In the genomic region with DNA sequence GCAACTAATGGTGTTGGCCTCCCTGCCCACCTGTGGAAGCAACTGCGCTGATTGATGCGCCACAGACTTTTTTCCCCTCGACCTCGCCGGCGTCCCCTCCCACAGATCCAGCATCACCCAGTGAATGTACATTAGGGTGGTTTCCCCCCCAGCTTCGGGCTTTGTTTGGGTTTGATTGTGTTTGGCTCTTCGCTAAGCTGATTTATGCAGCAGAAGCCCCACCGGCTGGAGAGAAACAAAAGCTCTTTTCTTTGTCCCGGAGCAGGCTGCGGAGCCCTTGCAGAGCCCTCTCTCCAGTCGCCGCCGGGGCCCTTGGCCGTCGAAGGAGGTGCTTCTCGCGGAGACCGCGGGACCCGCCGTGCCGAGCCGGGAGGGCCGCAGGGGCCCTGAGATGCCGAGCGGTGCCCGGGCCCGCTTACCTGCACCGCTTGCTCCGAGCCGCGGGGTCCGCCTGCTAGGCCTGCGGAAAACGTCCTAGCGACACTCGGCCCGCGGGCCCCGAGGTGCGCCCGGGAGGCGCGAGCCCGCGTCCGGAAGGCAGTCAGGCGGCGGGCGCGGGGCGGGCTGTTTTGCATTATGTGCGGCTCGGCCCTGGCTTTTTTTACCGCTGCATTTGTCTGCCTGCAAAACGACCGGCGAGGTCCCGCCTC, we compare ENCODE assay signal across 8 cellular contexts. TPM values are rescaled to one million over a fixed set of nuclear protein-coding genes. Genes with fewer than 3 reads are reported as not detected.
DNase-seq lines count a peak whose midpoint lies in the region; ATAC-seq, FAIRE-seq and TF ChIP-seq lines count a peak whose summit lies in the region.

No MANE protein-coding gene starts in this region.

- H3K4me3 ChIP-seq in MG63 (peak overlapping the region; percentile 68), neuron (ENCODE audit: low read length) (peak overlapping the region; percentile 96)

- no peak for FAIRE-seq in H54 (lab: Jason Lieb, UNC)

- DNase-seq in NCI-H1092 (lab: John Stamatoyannopoulos, UW) = peak; percentile 39
- no peak for DNase-seq in NCI-H1092 treated with DMSO at 0.1 percent for 48 hours (lab: John Stamatoyannopoulos, UW)
- peak; percentile 43 for DNase-seq in H54 (ENCODE audit: insufficient read length, low spot score)
- DNase-seq in MG63 = peak; percentile 57
- no peak for DNase-seq in activated T-cell treated with anti-CD3 and anti-CD28 coated beads, Interleukin-2, amount 50 U/mL, for 4 hours
- peak; percentile 81 for DNase-seq in foreskin melanocyte
- DNase-seq in Kasumi-1 (lab: John Stamatoyannopoulos, UW) = no peak

- H3K9me3 Mint-ChIP-seq in activated T-cell treated with anti-CD3 and anti-CD28 coated beads, Interleukin-2, amount 50 U/mL, for 4 hours = no peaks in the 10 kb centered on the region

- H3K27me3 ChIP-seq in MG63 (no peaks in the 10 kb centered on the region), neuron (ENCODE audit: insufficient read depth, low read length) (no peaks in the 10 kb centered on the region)

- no peaks in the 10 kb centered on the region for H3K9me3 ChIP-seq in MG63
- no peaks in the 10 kb centered on the region for H3K9me3 ChIP-seq in neuron (ENCODE audit: low read length)

- peaks cover 31% of the 10 kb centered on the region for H3K4me1 ChIP-seq in neuron (ENCODE audit: insufficient read depth, low read length)

- H3K36me3 ChIP-seq in MG63 = peaks cover 3% of the 10 kb centered on the region; the same call in 1 of the 2 replicates
- peaks cover 17% of the 10 kb centered on the region for H3K36me3 ChIP-seq in neuron (ENCODE audit: insufficient read depth, low read length)

- peak overlapping the region; percentile 76 for H3K4me3 Mint-ChIP-seq in activated T-cell treated with anti-CD3 and anti-CD28 coated beads, Interleukin-2, amount 50 U/mL, for 4 hours

- TF ChIP-seq POLR2A in H54 (IDR thresholded peaks at IDR 0.05; ENCODE audit: low read depth, low read length) = no peak; the same call in 1 of the 2 replicates

- ATAC-seq in activated T-cell treated with anti-CD3 and anti-CD28 coated beads, Interleukin-2, amount 50 U/mL, for 4 hours = peak; percentile 39 to 43

- no peak overlapping the region for H2AFZ ChIP-seq in neuron (ENCODE audit: low read depth, low read length)

- H3K4me1 Mint-ChIP-seq in activated T-cell treated with anti-CD3 and anti-CD28 coated beads, Interleukin-2, amount 50 U/mL, for 4 hours (ENCODE audit: low read depth) = peaks cover 19% of the 10 kb centered on the region

- no peaks in the 10 kb centered on the region for H3K36me3 Mint-ChIP-seq in activated T-cell treated with anti-CD3 and anti-CD28 coated beads, Interleukin-2, amount 50 U/mL, for 4 hours (ENCODE audit: insufficient read depth)

- H3K27me3 Mint-ChIP-seq in activated T-cell treated with anti-CD3 and anti-CD28 coated beads, Interleukin-2, amount 50 U/mL, for 4 hours (ENCODE audit: low read depth) = peaks cover 47% of the 10 kb centered on the region

RNA-seq across cellular contexts. Expression of a gene that starts 0.7 kb away (rescaled TPM):
- total RNA-seq in MG63 (2014; rRNA removed; shearing (Covaris generic); ENCODE audit: low replicate concordance) = 5.4 and 9.3 TPM in 2 replicates
- total RNA-seq in activated T-cell treated with anti-CD3 and anti-CD28 coated beads, Interleukin-2, amount 50 U/mL, for 4 hours = under 1 TPM; 0.10 to 0.19 (median 0.11) TPM

Comparison
In these comparisons a context has a peak if more than half of its experiments do, and no peak if none do; other contexts are left out.
1. DNase-seq: peak in NCI-H1092 (single experiment), H54 (single experiment), MG63 (single experiment) and foreskin melanocyte (single experiment); none in NCI-H1092 treated with DMSO at 0.1 percent for 48 hours (single experiment), activated T-cell treated with anti-CD3 and anti-CD28 coated beads, Interleukin-2, amount 50 U/mL, for 4 hours (single experiment) and Kasumi-1 (0 of 2).